ENCODE assay signal across 26 cellular contexts in genomic region chr12:66529934-66530333, GRCh38.
A peak's percentile ranks its signal among the peaks of the same experiment; 100 is the strongest.
DNase-seq lines count a peak whose midpoint lies in the region; ATAC-seq, FAIRE-seq and TF ChIP-seq lines count a peak whose summit lies in the region.
"Had no signal": no experiment of that assay in that cellular context is flagged by ENCODE, and none has a peak within 500 bp of the region (broad histone marks: within the 10 kb centered on the region; RNA-seq: fewer than 3 reads in every experiment).

No MANE protein-coding gene starts in this region.

- H3K36me3 ChIP-seq in PC-3 (ENCODE audit: low read depth, low read length) = no peaks in the 10 kb centered on the region
- no peaks in the 10 kb centered on the region for H3K36me3 ChIP-seq in bronchial epithelial cell (ENCODE audit: control insufficient read depth, insufficient read depth, low read length)
- H3K36me3 ChIP-seq: BE2C, BLaER1 had no signal

- no peaks in the 10 kb centered on the region for H3K9me2 ChIP-seq in PC-3 (replicated peaks; ENCODE audit: low read length)

- intact Hi-C loops in PC-3 (cut with micrococcal nuclease) (no loop called here), lower leg skin (cut with DNase I; ENCODE audit: low total_unique reads) (no loop called here)

- no peaks in the 10 kb centered on the region for H3K79me2 ChIP-seq in PC-3 (ENCODE audit: low read length)

- TF ChIP-seq CTCF in PC-3 (conservative IDR thresholded peaks at IDR 0.05; ENCODE audit: low read depth, low read length) (no peak), bronchial epithelial cell (IDR thresholded peaks at IDR 0.05; ENCODE audit: insufficient read depth, low read length, severe bottlenecking) (no peak), lower leg skin (IDR thresholded peaks at IDR 0.05) (no peak), glutamatergic neuron (IDR thresholded peaks at IDR 0.05; ENCODE audit: partially characterized antibody, unreplicated experiment) (no peak)

- CTCF ChIA-PET in PC-3 (lab: Charles Lee) = no interaction called here

- H4K20me1 ChIP-seq in PC-3 (ENCODE audit: low read length) = no peaks in the 10 kb centered on the region
- H4K20me1 ChIP-seq: BLaER1 had no signal

- no peaks in the 10 kb centered on the region for H3K4me1 Mint-ChIP-seq in glutamatergic neuron (ENCODE audit: low read depth, unreplicated experiment)
- H3K4me1 Mint-ChIP-seq: CD14-positive monocyte; CD4-positive, alpha-beta memory T cell; CD4-positive, CD25-positive, alpha-beta regulatory T cell; CD8-positive, alpha-beta memory T cell had no signal

- no peak for TF ChIP-seq POLR2A in lower leg skin (IDR thresholded peaks at IDR 0.05)

- no peak overlapping the region for H2AFZ ChIP-seq in PC-3 (ENCODE audit: low read length)

- H3K9me3 Mint-ChIP-seq in glutamatergic neuron (ENCODE audit: unreplicated experiment) = no peaks in the 10 kb centered on the region

- H3K27ac ChIP-seq in PC-3 (ENCODE audit: low read length) = no peak overlapping the region
- H3K27ac ChIP-seq: BLaER1 had no signal

- no peak overlapping the region for H3K27ac Mint-ChIP-seq in glutamatergic neuron (ENCODE audit: unreplicated experiment)
- H3K27ac Mint-ChIP-seq: CD14-positive monocyte; CD4-positive, alpha-beta memory T cell; CD4-positive, CD25-positive, alpha-beta regulatory T cell had no signal

- no peaks in the 10 kb centered on the region for H3K9me3 ChIP-seq in PC-3 (ENCODE audit: low read length)
- H3K9me3 ChIP-seq: BE2C, BLaER1 had no signal

- no peaks in the 10 kb centered on the region for H3K36me3 Mint-ChIP-seq in glutamatergic neuron (ENCODE audit: unreplicated experiment)
- H3K36me3 Mint-ChIP-seq: CD14-positive monocyte; CD4-positive, alpha-beta memory T cell; CD4-positive, CD25-positive, alpha-beta regulatory T cell; CD8-positive, alpha-beta memory T cell had no signal

- no peaks in the 10 kb centered on the region for H3F3A ChIP-seq in PC-3 (ENCODE audit: low read length, unreplicated experiment)

- peak; percentile 57; the same call in 1 of the 2 replicates for ATAC-seq in PC-3

- DNase-seq in PC-3 (peak; percentile 17), RKO (ENCODE audit: low spot score) (peak; percentile 25), bronchial epithelial cell (ENCODE audit: low read depth) (peak; percentile 12), lower leg skin (ENCODE audit: low spot score in 2 of 2) (no peak), glutamatergic neuron (no peak), NCI-H226 (no peak)
- DNase-seq: 8988T; ACHN; BE2C; C1 segment of cervical spinal cord; CD4-positive, alpha-beta memory T cell; CD4-positive, CD25-positive, alpha-beta regulatory T cell; CD8-positive, alpha-beta memory T cell; COR-L47; DMS 273 treated with DMSO at 0.1 percent for 48 hours; DMS153; DMS53; DMS79; DND-41; EL; GDM1 had no signal

- POLR2A ChIA-PET in PC-3 (lab: Charles Lee; ENCODE audit: unreplicated experiment) = no interaction called here

- H3K4me2 ChIP-seq in PC-3 (ENCODE audit: low read length) = no peak overlapping the region
- H3K4me2 ChIP-seq: BLaER1 had no signal

- H3K4me3 Mint-ChIP-seq in glutamatergic neuron (ENCODE audit: unreplicated experiment) = no peak overlapping the region
- H3K4me3 Mint-ChIP-seq: CD14-positive monocyte; CD4-positive, alpha-beta memory T cell; CD4-positive, CD25-positive, alpha-beta regulatory T cell; CD8-positive, alpha-beta memory T cell had no signal

- no TSS peak for BruUV-seq in PC-3 (replicated peaks; lab: Mats Ljungman, UMichigan)

- no peak for FAIRE-seq in bronchial epithelial cell (lab: Jason Lieb, UNC)
- FAIRE-seq: A204.1, GM12891, GM19239 had no signal

- H3K27me3 Mint-ChIP-seq in glutamatergic neuron (ENCODE audit: unreplicated experiment) = peaks cover 1% of the 10 kb centered on the region
- H3K27me3 Mint-ChIP-seq: CD4-positive, CD25-positive, alpha-beta regulatory T cell had no signal

- H3K27me3 ChIP-seq in PC-3 (ENCODE audit: low read length) (no peaks in the 10 kb centered on the region), bronchial epithelial cell (ENCODE audit: control insufficient read depth, insufficient read depth, low read length) (no peaks in the 10 kb centered on the region)
- H3K27me3 ChIP-seq: BE2C, BLaER1 had no signal

- no peaks in the 10 kb centered on the region for H3K4me1 ChIP-seq in PC-3 (ENCODE audit: insufficient read depth, low read length)
- H3K4me1 ChIP-seq: BE2C, BLaER1 had no signal

- WGBS in lower leg skin, 2 donors = 71 to 74% methylated on average over 1 of the region's 1 CpG

- H3K9ac ChIP-seq in PC-3 (ENCODE audit: low read length) = no peak overlapping the region
- H3K9ac ChIP-seq: BLaER1 had no signal

- H3K4me3 ChIP-seq in PC-3 (ENCODE audit: low read length) (no peak overlapping the region), bronchial epithelial cell (ENCODE audit: low read depth, low read length) (no peak overlapping the region), lower leg skin (ENCODE audit: low read depth, poor library complexity, severe bottlenecking) (no peak overlapping the region)
- H3K4me3 ChIP-seq: BLaER1 had no signal

Comparison
In these comparisons a context has a peak if more than half of its experiments do, and no peak if none do; other contexts are left out.
1. DNase-seq: peak in PC-3 (single experiment), RKO (single experiment) and bronchial epithelial cell (single experiment); none in lower leg skin (0 of 2), glutamatergic neuron (single experiment) and NCI-H226 (single experiment).